Comparison of ENCODE assay signal across 2 cellular contexts in genomic region chr12:848519-849191, GRCh38.
TF ChIP-seq lines count a peak whose summit lies in the region.

No MANE protein-coding gene starts in this region.

TF ChIP-seq in endothelial cell of umbilical vein, 7 proteins besides CTCF, POLR2A, EP300 and RAD21:
- TF ChIP-seq POLR2AphosphoS5 (IDR thresholded peaks at IDR 0.05; ENCODE audit: insufficient read depth, low read depth, low read length): no peak
- TF ChIP-seq GATA2 (IDR thresholded peaks at IDR 0.05; ENCODE audit: insufficient read depth, insufficient read length, low read depth, low read length): no peak
- no peak for TF ChIP-seq EZH2 (IDR thresholded peaks at IDR 0.05; ENCODE audit: borderline replicate concordance, low read depth, low read length, severe bottlenecking)
- TF ChIP-seq MAX (IDR thresholded peaks at IDR 0.05; ENCODE audit: insufficient read depth, insufficient read length): no peak
- no peak for TF ChIP-seq JUN (IDR thresholded peaks at IDR 0.05; ENCODE audit: borderline replicate concordance, insufficient read depth, insufficient read length, low read depth)
- no peak for TF ChIP-seq MYC (IDR thresholded peaks at IDR 0.05; ENCODE audit: low read depth, low read length)
- no peak for TF ChIP-seq FOS (IDR thresholded peaks at IDR 0.05; ENCODE audit: borderline replicate concordance, insufficient read depth, low read length)

TF ChIP-seq in HepG2, 621 proteins besides CTCF, POLR2A, EP300 and RAD21:
- TF ChIP-seq NCOA5 (CRISPR knock-in tag; IDR thresholded peaks at IDR 0.05) (no peak), ZNF616 (CRISPR knock-in tag; IDR thresholded peaks at IDR 0.05; ENCODE audit: low read depth) (no peak), RARA (CRISPR knock-in tag; IDR thresholded peaks at IDR 0.05) (no peak), ZNF205 (CRISPR knock-in tag; IDR thresholded peaks at IDR 0.05) (no peak)
TF ChIP-seq in HepG2: peak in this region for 0.
